Comparison of ENCODE assay signal across 6 cellular contexts in genomic region chr1:215453440-215453839, GRCh38.
"Had no signal": no experiment of that assay in that cellular context is flagged by ENCODE, and none has a peak within 500 bp of the region (broad histone marks: within the 10 kb centered on the region; RNA-seq: fewer than 3 reads in every experiment).

No MANE protein-coding gene starts in this region.

- DNase-seq: GM23248, H9, HCEC 1CT, IMR-90, KG1 had no signal

- H3K9ac ChIP-seq: GM23248 had no signal

- H3K4me3 ChIP-seq: GM23248, K562 had no signal

- H3K27ac ChIP-seq: GM23248 had no signal

- ATAC-seq: K562 had no signal

- H2AFZ ChIP-seq: GM23248 had no signal
